ENCODE assay signal across 1 cellular context in the genomic region with DNA sequence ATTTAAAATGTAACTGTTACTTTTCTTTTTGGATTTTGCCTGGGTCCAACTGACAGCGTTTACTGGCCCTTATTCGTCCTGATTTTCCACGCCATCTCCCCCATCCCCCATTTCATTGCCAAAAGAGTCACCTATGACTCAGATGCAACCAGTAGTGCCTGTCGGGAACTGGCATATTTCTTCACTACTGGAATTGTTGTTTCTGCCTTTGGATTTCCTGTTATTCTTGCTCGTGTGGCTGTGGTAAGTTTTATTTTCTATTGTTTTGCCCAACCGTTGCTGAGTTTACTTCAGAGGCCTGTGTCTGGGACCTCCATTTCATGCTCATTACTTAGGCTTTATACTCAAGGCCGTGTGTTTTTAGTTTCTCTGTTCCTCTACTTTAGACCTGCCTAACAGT.
TF ChIP-seq lines count a peak whose summit lies in the region.

No MANE protein-coding gene starts in this region.

TF ChIP-seq in IMR-90, 13 proteins besides CTCF, POLR2A, EP300 and RAD21:
- TF ChIP-seq MXI1 (IDR thresholded peaks at IDR 0.05; ENCODE audit: borderline replicate concordance, low read depth, low read length) (no peak), CEBPB (IDR thresholded peaks at IDR 0.05; ENCODE audit: low read depth, low read length) (peak; percentile 71), FOS (IDR thresholded peaks at IDR 0.05; ENCODE audit: low read depth, low read length) (peak; percentile 69), SMC3 (IDR thresholded peaks at IDR 0.05; ENCODE audit: low read depth, low read length) (no peak), BHLHE40 (IDR thresholded peaks at IDR 0.05; ENCODE audit: low read depth, low read length) (peak; percentile 31; the same call in 1 of the 2 replicates), RCOR1 (IDR thresholded peaks at IDR 0.05; ENCODE audit: insufficient replicate concordance, low read length) (no peak)
- TF ChIP-seq, protein P1, sequence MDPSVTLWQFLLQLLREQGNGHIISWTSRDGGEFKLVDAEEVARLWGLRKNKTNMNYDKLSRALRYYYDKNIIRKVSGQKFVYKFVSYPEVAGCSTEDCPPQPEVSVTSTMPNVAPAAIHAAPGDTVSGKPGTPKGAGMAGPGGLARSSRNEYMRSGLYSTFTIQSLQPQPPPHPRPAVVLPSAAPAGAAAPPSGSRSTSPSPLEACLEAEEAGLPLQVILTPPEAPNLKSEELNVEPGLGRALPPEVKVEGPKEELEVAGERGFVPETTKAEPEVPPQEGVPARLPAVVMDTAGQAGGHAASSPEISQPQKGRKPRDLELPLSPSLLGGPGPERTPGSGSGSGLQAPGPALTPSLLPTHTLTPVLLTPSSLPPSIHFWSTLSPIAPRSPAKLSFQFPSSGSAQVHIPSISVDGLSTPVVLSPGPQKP (IDR thresholded peaks at IDR 0.05; ENCODE audit: borderline replicate concordance, low read depth, low read length): no peak
